ENCODE assay signal across 34 cellular contexts in genomic region chr14:95068091-95068490, GRCh38.
"Had no signal": no experiment of that assay in that cellular context is flagged by ENCODE, and none has a peak within 500 bp of the region (broad histone marks: within the 10 kb centered on the region; RNA-seq: fewer than 3 reads in every experiment).

No MANE protein-coding gene starts in this region.

- H3K4me2 ChIP-seq: PC-9 had no signal

- H3K9me3 ChIP-seq: ascending aorta, body of pancreas, MG63 had no signal

- H3K27me3 ChIP-seq: ascending aorta, body of pancreas, MG63 had no signal

- H3K4me3 ChIP-seq: ascending aorta, body of pancreas, MG63, PC-9 had no signal

- H3K4me3 Mint-ChIP-seq: activated B cell treated with CpG ODN at 0.5 μM for 24 hours; activated CD4-positive, alpha-beta memory T cell treated with anti-CD3 and anti-CD28 coated beads, Interleukin-2, amount 10 ng/mL, durations not matched to agents 7 days and 5 days; activated naive CD4-positive, alpha-beta T cell treated with anti-CD3 and anti-CD28 coated beads, Interleukin-2, amount 50 U/mL, for 24 hours; activated naive CD8-positive, alpha-beta T cell treated with anti-CD3 and anti-CD28 coated beads, Interleukin-2, amount 10 ng/mL, durations not matched to agents 7 days and 5 days; activated T-cell treated with anti-CD3 and anti-CD28 coated beads, Interleukin-2, amount 50 U/mL, for 24 hours; T-cell; T-helper 17 cell had no signal

- DNase-seq: activated B cell treated with CpG ODN at 0.5 μM for 24 hours; activated CD4-positive, alpha-beta memory T cell treated with anti-CD3 and anti-CD28 coated beads, Interleukin-2, amount 10 ng/mL, durations not matched to agents 7 days and 5 days; activated CD4-positive, alpha-beta T cell treated with anti-CD3 and anti-CD28 coated beads for 4 hours; activated CD4-positive, CD25-positive, alpha-beta regulatory T cell treated with anti-CD3 and anti-CD28 coated beads, Interleukin-2, amount 50 U/mL, for 72 hours; activated gamma-delta T cell; activated naive CD4-positive, alpha-beta T cell treated with Interleukin-2 at 50 U/mL for 16 hours; activated naive CD8-positive, alpha-beta T cell treated with anti-CD3 and anti-CD28 coated beads, Interleukin-2, amount 10 ng/mL, durations not matched to agents 7 days and 5 days; activated T-cell treated with anti-CD3 and anti-CD28 coated beads, Interleukin-2, amount 50 U/mL, for 24 hours; body of pancreas; caudate nucleus; cerebellar nuclear complex; Karpas-422; KBM-7; MG63; NCI-H1092; NCI-H1436 treated with DMSO at 0.1 percent for 48 hours; NCI-H1694 treated with DMSO at 0.1 percent for 48 hours; NCI-H2029; NCI-H345; NCI-H524 treated with DMSO at 0.1 percent for 48 hours; NCI-H748 treated with DMSO at 0.1 percent for 48 hours; NK-92 treated with Interleukin-12 subunit alpha and Interleukin-12 subunit beta, amount 100 ng/mL, for 24 hours; PC-9; SIG-M5; T-cell; T-helper 17 cell; T-helper 9 cell had no signal

- H3K36me3 ChIP-seq: ascending aorta, MG63 had no signal

- H2AFZ ChIP-seq: PC-9 had no signal

- H3K27ac ChIP-seq: ascending aorta, body of pancreas, PC-9, RWPE1, VCaP had no signal

- ATAC-seq: body of pancreas, Right ventricle myocardium inferior, SK-N-SH treated with all-trans-retinoic acid at 6 μM for 48 hours, T-cell, T-helper 17 cell had no signal

- H3K9me3 Mint-ChIP-seq: activated B cell treated with CpG ODN at 0.5 μM for 24 hours; activated CD4-positive, alpha-beta memory T cell treated with anti-CD3 and anti-CD28 coated beads, Interleukin-2, amount 10 ng/mL, durations not matched to agents 7 days and 5 days; activated naive CD4-positive, alpha-beta T cell treated with anti-CD3 and anti-CD28 coated beads, Interleukin-2, amount 50 U/mL, for 24 hours; activated naive CD8-positive, alpha-beta T cell treated with anti-CD3 and anti-CD28 coated beads, Interleukin-2, amount 10 ng/mL, durations not matched to agents 7 days and 5 days; activated T-cell treated with anti-CD3 and anti-CD28 coated beads, Interleukin-2, amount 50 U/mL, for 24 hours; activated T-helper 2 cell treated with anti-CD3 and anti-CD28 coated beads, Interferon-gamma antibody, Interleukin-2, Interleukin-4, amounts not matched to agents 10 μg/mL and 5 μg/mL and 100 μg/mL, durations not matched to agents 14 hours and 24 hours and 36 hours; T-cell had no signal

- H3K4me1 ChIP-seq: ascending aorta, body of pancreas had no signal

- H3K27me3 Mint-ChIP-seq: activated naive CD8-positive, alpha-beta T cell treated with anti-CD3 and anti-CD28 coated beads, Interleukin-2, amount 10 ng/mL, durations not matched to agents 7 days and 5 days had no signal

- H3K36me3 Mint-ChIP-seq: activated naive CD4-positive, alpha-beta T cell treated with anti-CD3 and anti-CD28 coated beads, Interleukin-2, amount 50 U/mL, for 24 hours; activated naive CD8-positive, alpha-beta T cell treated with anti-CD3 and anti-CD28 coated beads, Interleukin-2, amount 10 ng/mL, durations not matched to agents 7 days and 5 days; T-cell had no signal

- H3K27ac Mint-ChIP-seq: activated B cell treated with CpG ODN at 0.5 μM for 24 hours; activated CD4-positive, alpha-beta memory T cell treated with anti-CD3 and anti-CD28 coated beads, Interleukin-2, amount 10 ng/mL, durations not matched to agents 7 days and 5 days; activated naive CD4-positive, alpha-beta T cell treated with anti-CD3 and anti-CD28 coated beads, Interleukin-2, amount 50 U/mL, for 24 hours; activated naive CD8-positive, alpha-beta T cell treated with anti-CD3 and anti-CD28 coated beads, Interleukin-2, amount 10 ng/mL, durations not matched to agents 7 days and 5 days; activated T-cell treated with anti-CD3 and anti-CD28 coated beads, Interleukin-2, amount 50 U/mL, for 24 hours; activated T-helper 2 cell treated with anti-CD3 and anti-CD28 coated beads, Interferon-gamma antibody, Interleukin-2, Interleukin-4, amounts not matched to agents 10 μg/mL and 5 μg/mL and 100 μg/mL, durations not matched to agents 14 hours and 24 hours and 36 hours; T-cell; T-helper 17 cell had no signal

- H3K4me1 Mint-ChIP-seq: activated B cell treated with CpG ODN at 0.5 μM for 24 hours; activated CD4-positive, alpha-beta memory T cell treated with anti-CD3 and anti-CD28 coated beads, Interleukin-2, amount 10 ng/mL, durations not matched to agents 7 days and 5 days; activated naive CD4-positive, alpha-beta T cell treated with anti-CD3 and anti-CD28 coated beads, Interleukin-2, amount 50 U/mL, for 24 hours; activated naive CD8-positive, alpha-beta T cell treated with anti-CD3 and anti-CD28 coated beads, Interleukin-2, amount 10 ng/mL, durations not matched to agents 7 days and 5 days; T-cell; T-helper 17 cell had no signal
